In genomic region chr6:34393191-34393967, GRCh38 we compare ENCODE assay signal across 1 cellular context.
TF ChIP-seq lines count a peak whose summit lies in the region.

No MANE protein-coding gene starts in this region.

TF ChIP-seq in H1, 55 proteins besides CTCF, POLR2A, EP300 and RAD21 (continued from another document):
- no peak for TF ChIP-seq SAP30 (IDR thresholded peaks at IDR 0.05; ENCODE audit: insufficient read depth, insufficient replicate concordance, low read length)
- TF ChIP-seq BACH1 (IDR thresholded peaks at IDR 0.05; ENCODE audit: low read length) = no peak
- no peak for TF ChIP-seq JUND (IDR thresholded peaks at IDR 0.05; ENCODE audit: low read length)
- TF ChIP-seq POLR2AphosphoS5 (IDR thresholded peaks at IDR 0.05; ENCODE audit: low read depth, low read length) = no peak
- TF ChIP-seq RBBP5 (IDR thresholded peaks at IDR 0.05; ENCODE audit: borderline replicate concordance, low read depth, low read length) = no peak
